ENCODE assay signal across 10 cellular contexts in genomic region chr2:49490710-49491109, GRCh38.
DNase-seq lines count a peak whose midpoint lies in the region; TF ChIP-seq lines count a peak whose summit lies in the region.
"Had no signal": no experiment of that assay in that cellular context is flagged by ENCODE, and none has a peak within 500 bp of the region (broad histone marks: within the 10 kb centered on the region; RNA-seq: fewer than 3 reads in every experiment).

No MANE protein-coding gene starts in this region.

- intact Hi-C loops in activated naive CD4-positive, alpha-beta T cell treated with anti-CD3 and anti-CD28 coated beads for 36 hours (cut with micrococcal nuclease) = loop anchor here (5.0 kb wide), 1 partner anchor 543 kb away; no protein-coding TSS in a partner anchor
- intact Hi-C loops in OCI-LY7 (cut with micrococcal nuclease; ENCODE audit: unreplicated experiment) = loop anchor here (5.0 kb wide), 1 partner anchor 543 kb away; no protein-coding TSS in a partner anchor

- H3K9me2 ChIP-seq in OCI-LY7 (ENCODE audit: insufficient read depth, low read length) = no peaks in the 10 kb centered on the region

- no peak overlapping the region for H2AFZ ChIP-seq in OCI-LY7 (ENCODE audit: low read length)

- DNase-seq in activated naive CD4-positive, alpha-beta T cell treated with anti-CD3 and anti-CD28 coated beads for 36 hours = peak; percentile 13
- DNase-seq in activated naive CD4-positive, alpha-beta T cell treated with Interleukin-2 at 50 U/mL for 16 hours = no peak
- no peak for DNase-seq in HFFc6
- DNase-seq in OCI-LY7 (ENCODE audit: low spot score) = peak; percentile 29
- DNase-seq in glutamatergic neuron = no peak
- DNase-seq in NCI-H2171 (lab: John Stamatoyannopoulos, UW) = no peak
- no peak for DNase-seq in activated effector memory CD4-positive, alpha-beta T cell treated with anti-CD3 and anti-CD28 coated beads, Interleukin-2, amount 50 U/mL, for 16 hours
- DNase-seq in DMS114 treated with DMSO at 0.1 percent for 48 hours (lab: John Stamatoyannopoulos, UW; ENCODE audit: unreplicated experiment) = no peak

- no peak overlapping the region for H3K4me2 ChIP-seq in OCI-LY7 (ENCODE audit: low read length)

- H3K79me2 ChIP-seq in OCI-LY7 (ENCODE audit: insufficient read depth, low read depth, low read length) = no peaks in the 10 kb centered on the region

- H3K4me1 Mint-ChIP-seq in activated naive CD4-positive, alpha-beta T cell treated with anti-CD3 and anti-CD28 coated beads for 36 hours (ENCODE audit: low read depth) = no peaks in the 10 kb centered on the region
- no peaks in the 10 kb centered on the region for H3K4me1 Mint-ChIP-seq in HFFc6 (ENCODE audit: low read depth)
- H3K4me1 Mint-ChIP-seq in glutamatergic neuron (ENCODE audit: low read depth, unreplicated experiment) = no peaks in the 10 kb centered on the region
- H3K4me1 Mint-ChIP-seq: nephron had no signal

- H3K9me3 Mint-ChIP-seq in activated naive CD4-positive, alpha-beta T cell treated with anti-CD3 and anti-CD28 coated beads for 36 hours = peaks cover 11% of the 10 kb centered on the region
- H3K9me3 Mint-ChIP-seq in HFFc6 = peaks cover 34% of the 10 kb centered on the region
- peaks cover 3% of the 10 kb centered on the region for H3K9me3 Mint-ChIP-seq in glutamatergic neuron (ENCODE audit: unreplicated experiment)

- no peaks in the 10 kb centered on the region for H3K27me3 Mint-ChIP-seq in activated naive CD4-positive, alpha-beta T cell treated with anti-CD3 and anti-CD28 coated beads for 36 hours (ENCODE audit: low read depth)
- no peaks in the 10 kb centered on the region; the same call in 1 of the 2 replicates for H3K27me3 Mint-ChIP-seq in HFFc6 (ENCODE audit: insufficient read depth)
- H3K27me3 Mint-ChIP-seq in glutamatergic neuron (ENCODE audit: unreplicated experiment) = no peaks in the 10 kb centered on the region

- H3K4me3 ChIP-seq in OCI-LY7 (ENCODE audit: low read depth, low read length, poor library complexity, severe bottlenecking) = no peak overlapping the region

- H3K27ac Mint-ChIP-seq in activated naive CD4-positive, alpha-beta T cell treated with anti-CD3 and anti-CD28 coated beads for 36 hours = no peak overlapping the region
- H3K27ac Mint-ChIP-seq in HFFc6 = no peak overlapping the region
- H3K27ac Mint-ChIP-seq in glutamatergic neuron (ENCODE audit: unreplicated experiment) = no peak overlapping the region
- H3K27ac Mint-ChIP-seq: activated T-cell treated with anti-CD3 and anti-CD28 coated beads, Interleukin-2, amount 50 U/mL, for 72 hours; nephron had no signal

- POLR2A ChIA-PET in OCI-LY7 (lab: Charles Lee) = no interaction called here

- CTCF ChIA-PET in activated naive CD4-positive, alpha-beta T cell treated with anti-CD3 and anti-CD28 coated beads for 36 hours (lab: Charles Lee) = no interaction called here
- CTCF ChIA-PET in OCI-LY7 (lab: Charles Lee; ENCODE audit: unreplicated experiment) = no interaction called here

- no peak overlapping the region for H3K27ac ChIP-seq in OCI-LY7 (ENCODE audit: low read depth, low read length, poor library complexity, severe bottlenecking)

- no peak overlapping the region for H3K4me3 Mint-ChIP-seq in activated naive CD4-positive, alpha-beta T cell treated with anti-CD3 and anti-CD28 coated beads for 36 hours
- H3K4me3 Mint-ChIP-seq in HFFc6 (no peak overlapping the region), glutamatergic neuron (ENCODE audit: unreplicated experiment) (no peak overlapping the region)
- H3K4me3 Mint-ChIP-seq: activated T-cell treated with anti-CD3 and anti-CD28 coated beads, Interleukin-2, amount 50 U/mL, for 72 hours; nephron had no signal

- peak; percentile 42; the same call in 1 of the 2 replicates for TF ChIP-seq CTCF in HFFc6 (IDR thresholded peaks at IDR 0.05)
- peak; percentile 70 for TF ChIP-seq CTCF in OCI-LY7 (conservative IDR thresholded peaks at IDR 0.05; ENCODE audit: low read length)
- TF ChIP-seq CTCF in glutamatergic neuron (IDR thresholded peaks at IDR 0.05; ENCODE audit: partially characterized antibody, unreplicated experiment) = peak; percentile 47

- H3K36me3 Mint-ChIP-seq in activated naive CD4-positive, alpha-beta T cell treated with anti-CD3 and anti-CD28 coated beads for 36 hours (ENCODE audit: low read depth) = no peaks in the 10 kb centered on the region
- H3K36me3 Mint-ChIP-seq in HFFc6 (ENCODE audit: low read depth) (no peaks in the 10 kb centered on the region), glutamatergic neuron (ENCODE audit: unreplicated experiment) (no peaks in the 10 kb centered on the region)

- no peaks in the 10 kb centered on the region for H3K4me1 ChIP-seq in OCI-LY7 (ENCODE audit: insufficient read depth, low read length, poor library complexity, severe bottlenecking)

- no peaks in the 10 kb centered on the region for H3K9me3 ChIP-seq in OCI-LY7 (ENCODE audit: low read length)

- H3K36me3 ChIP-seq in OCI-LY7 (ENCODE audit: insufficient read depth, low read length) = no peaks in the 10 kb centered on the region

- no TSS peak for BruUV-seq in OCI-LY7 (replicated peaks; lab: Mats Ljungman, UMichigan)

- no peaks in the 10 kb centered on the region for H4K20me1 ChIP-seq in OCI-LY7 (ENCODE audit: insufficient read depth, low read length)

Comparison
In these comparisons a context has a peak if more than half of its experiments do, and no peak if none do; other contexts are left out.
1. DNase-seq: peak in activated naive CD4-positive, alpha-beta T cell treated with anti-CD3 and anti-CD28 coated beads for 36 hours (single experiment) and OCI-LY7 (single experiment); none in activated naive CD4-positive, alpha-beta T cell treated with Interleukin-2 at 50 U/mL for 16 hours (single experiment), HFFc6 (single experiment), glutamatergic neuron (single experiment), NCI-H2171 (single experiment), activated effector memory CD4-positive, alpha-beta T cell treated with anti-CD3 and anti-CD28 coated beads, Interleukin-2, amount 50 U/mL, for 16 hours (single experiment) and DMS114 treated with DMSO at 0.1 percent for 48 hours (single experiment).
2. Peak in every context shown above with its lines, with median percentiles within 50 percentile points of each other: CTCF ChIP-seq.